In genomic region chr2:132412021-132412420, GRCh38 we compare ENCODE assay signal across 27 cellular contexts. TPM values are rescaled to one million over a fixed set of nuclear protein-coding genes. Genes with fewer than 3 reads are reported as not detected.
"Had no signal": no experiment of that assay in that cellular context is flagged by ENCODE, and none has a peak within 500 bp of the region (broad histone marks: within the 10 kb centered on the region; RNA-seq: fewer than 3 reads in every experiment).

No MANE protein-coding gene starts in this region.

- DNase-seq: dermis blood vessel endothelial cell; effector memory CD8-positive, alpha-beta T cell; foreskin fibroblast; heart left ventricle; kidney; mucosa of descending colon; naive B cell; occipital lobe; ovary; posterior cingulate gyrus; psoas muscle; right cardiac atrium; sigmoid colon; stimulated activated CD4-positive, alpha-beta T cell treated with anti-CD3 and anti-CD28 coated beads, Interleukin-2, amount 100 ng/mL, for 24 hours; stimulated activated CD4-positive, alpha-beta T cell treated with anti-CD3 and anti-CD28 coated beads, Interleukin-4, amount 100 ng/mL, for 24 hours; stimulated activated naive CD4-positive, alpha-beta T cell treated with Interleukin-2 at 50 U/mL for 16 hours; stomach; thyroid gland; upper lobe of left lung had no signal

- H3K4me2 ChIP-seq: hepatocyte had no signal

- H3K9me3 Mint-ChIP-seq: memory B cell, mesothelial cell of epicardium had no signal

- H3K27me3 ChIP-seq: hepatocyte, ovary, sigmoid colon, thyroid gland, upper lobe of left lung had no signal

- H3K36me3 Mint-ChIP-seq: memory B cell; mesothelial cell of epicardium; naive B cell; natural killer cell treated with Interleukin-12 subunit alpha and Interleukin-12 subunit beta and Interleukin-15 and Interleukin-18, amount 100 ng/mL, for 72 hours; stimulated activated effector memory CD8-positive, alpha-beta T cell treated with anti-CD3 and anti-CD28 coated beads, Interleukin-12 subunit alpha, Interleukin-12 subunit beta, amount 100 ng/mL, for 72 hours had no signal

- H3K27ac Mint-ChIP-seq: effector memory CD8-positive, alpha-beta T cell; memory B cell; mesothelial cell of epicardium; naive B cell; natural killer cell treated with Interleukin-12 subunit alpha and Interleukin-12 subunit beta and Interleukin-15 and Interleukin-18, amount 100 ng/mL, for 72 hours; stimulated activated effector memory CD8-positive, alpha-beta T cell treated with anti-CD3 and anti-CD28 coated beads, Interleukin-12 subunit alpha, Interleukin-12 subunit beta, amount 100 ng/mL, for 72 hours had no signal

- H3K27ac ChIP-seq: coronary artery, gastroesophageal sphincter, heart left ventricle, hepatocyte, ovary, psoas muscle, sigmoid colon, stomach, thyroid gland, upper lobe of left lung had no signal

- H2AFZ ChIP-seq: hepatocyte had no signal

- H3K9me3 ChIP-seq: gastroesophageal sphincter, heart left ventricle, mucosa of descending colon, ovary, psoas muscle, sigmoid colon, stomach, thyroid gland, upper lobe of left lung had no signal

- H3K36me3 ChIP-seq: gastroesophageal sphincter, heart left ventricle, ovary, sigmoid colon, stomach, thyroid gland, upper lobe of left lung had no signal

- H3K4me3 ChIP-seq: coronary artery, gastroesophageal sphincter, heart left ventricle, hepatocyte, lung, mucosa of descending colon, ovary, psoas muscle, sigmoid colon, stomach, thyroid gland, upper lobe of left lung had no signal

- H3K4me1 Mint-ChIP-seq: memory B cell; naive B cell; stimulated activated effector memory CD8-positive, alpha-beta T cell treated with anti-CD3 and anti-CD28 coated beads, Interleukin-12 subunit alpha, Interleukin-12 subunit beta, amount 100 ng/mL, for 72 hours had no signal

- H3K4me3 Mint-ChIP-seq: effector memory CD8-positive, alpha-beta T cell; memory B cell; mesothelial cell of epicardium; naive B cell; natural killer cell treated with Interleukin-12 subunit alpha and Interleukin-12 subunit beta and Interleukin-15 and Interleukin-18, amount 100 ng/mL, for 72 hours; stimulated activated effector memory CD8-positive, alpha-beta T cell treated with anti-CD3 and anti-CD28 coated beads, Interleukin-12 subunit alpha, Interleukin-12 subunit beta, amount 100 ng/mL, for 72 hours had no signal

RNA-seq across cellular contexts. Expression of gene GPR39, which starts 4.6 kb away (rescaled TPM):
- total RNA-seq: heart left ventricle; natural killer cell treated with Interleukin-12 subunit alpha and Interleukin-12 subunit beta and Interleukin-15 and Interleukin-18, amount 100 ng/mL, for 72 hours; psoas muscle; right cardiac atrium had no signal
- polyA plus RNA-seq: right cardiac atrium had no signal
